In genomic region chr7:87483131-87483530, GRCh38 we compare ENCODE assay signal across 2 cellular contexts.
TF ChIP-seq lines count a peak whose summit lies in the region.

No MANE protein-coding gene starts in this region.

TF ChIP-seq in GM23338, 12 proteins besides CTCF, POLR2A, EP300 and RAD21:
- TF ChIP-seq ETS1 (IDR thresholded peaks at IDR 0.05), result no peak
- no peak for TF ChIP-seq NANOG (IDR thresholded peaks at IDR 0.05; ENCODE audit: borderline replicate concordance)
- no peak for TF ChIP-seq EZH2phosphoT487 (IDR thresholded peaks at IDR 0.05; ENCODE audit: unreplicated experiment)
- no peak for TF ChIP-seq CREB1 (CRISPR knock-in tag; IDR thresholded peaks at IDR 0.05; ENCODE audit: low read depth)
- no peak for TF ChIP-seq ZNF331 (CRISPR knock-in tag; IDR thresholded peaks at IDR 0.05; ENCODE audit: low read depth)
- no peak for TF ChIP-seq ZNF114 (CRISPR knock-in tag; IDR thresholded peaks at IDR 0.05)
- TF ChIP-seq JUNB (IDR thresholded peaks at IDR 0.05; ENCODE audit: unreplicated experiment), result no peak
- no peak for TF ChIP-seq POLR2AphosphoS5 (IDR thresholded peaks at IDR 0.05; ENCODE audit: low read depth)
- TF ChIP-seq STAT1 (IDR thresholded peaks at IDR 0.05; ENCODE audit: unreplicated experiment), result no peak
- no peak for TF ChIP-seq ZNF462 (CRISPR knock-in tag; IDR thresholded peaks at IDR 0.05)
- no peak for TF ChIP-seq REST (IDR thresholded peaks at IDR 0.05; ENCODE audit: unreplicated experiment)

TF ChIP-seq in H1, 55 proteins besides CTCF, POLR2A, EP300 and RAD21:
- TF ChIP-seq EGR1 (IDR thresholded peaks at IDR 0.05; ENCODE audit: borderline replicate concordance, low read depth, low read length) (no peak), FOSL1 (IDR thresholded peaks at IDR 0.05; ENCODE audit: insufficient read depth, low read depth, low read length) (no peak), BRCA1 (IDR thresholded peaks at IDR 0.05; ENCODE audit: low read depth, low read length) (no peak), POLR2AphosphoS5 (IDR thresholded peaks at IDR 0.05; ENCODE audit: low read depth, low read length) (no peak), TBP (IDR thresholded peaks at IDR 0.05; ENCODE audit: low read depth, low read length) (no peak), SRF (IDR thresholded peaks at IDR 0.05; ENCODE audit: low read depth, low read length) (no peak), EZH2 (IDR thresholded peaks at IDR 0.05; ENCODE audit: low read depth, low read length, severe bottlenecking) (no peak)
TF ChIP-seq in H1: peak in this region for 0.
